In the genomic region with DNA sequence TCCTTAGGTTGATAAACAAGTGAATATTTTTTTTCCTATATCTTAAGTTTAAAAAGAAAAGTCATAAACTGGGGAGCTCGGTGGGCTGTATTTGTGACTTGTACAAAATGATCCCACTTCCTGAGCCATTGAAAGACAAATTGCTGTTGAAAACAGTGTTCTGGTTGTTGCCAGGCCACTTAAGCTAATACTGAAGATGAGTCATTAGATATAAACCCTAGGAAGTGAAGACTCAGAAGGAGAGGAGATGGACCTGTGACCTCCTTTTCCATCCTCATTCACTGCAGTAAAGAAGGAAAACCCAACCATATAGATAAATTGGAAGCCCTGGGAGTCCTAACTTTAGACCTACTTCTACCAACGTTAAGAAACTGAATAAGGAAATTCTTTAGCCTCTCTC, we compare ENCODE assay signal across 2 cellular contexts.
TF ChIP-seq lines count a peak whose summit lies in the region.

No MANE protein-coding gene starts in this region.

TF ChIP-seq in HCT116, 20 proteins besides CTCF, POLR2A, EP300 and RAD21 (continued from another document):
- TF ChIP-seq, protein P1, sequence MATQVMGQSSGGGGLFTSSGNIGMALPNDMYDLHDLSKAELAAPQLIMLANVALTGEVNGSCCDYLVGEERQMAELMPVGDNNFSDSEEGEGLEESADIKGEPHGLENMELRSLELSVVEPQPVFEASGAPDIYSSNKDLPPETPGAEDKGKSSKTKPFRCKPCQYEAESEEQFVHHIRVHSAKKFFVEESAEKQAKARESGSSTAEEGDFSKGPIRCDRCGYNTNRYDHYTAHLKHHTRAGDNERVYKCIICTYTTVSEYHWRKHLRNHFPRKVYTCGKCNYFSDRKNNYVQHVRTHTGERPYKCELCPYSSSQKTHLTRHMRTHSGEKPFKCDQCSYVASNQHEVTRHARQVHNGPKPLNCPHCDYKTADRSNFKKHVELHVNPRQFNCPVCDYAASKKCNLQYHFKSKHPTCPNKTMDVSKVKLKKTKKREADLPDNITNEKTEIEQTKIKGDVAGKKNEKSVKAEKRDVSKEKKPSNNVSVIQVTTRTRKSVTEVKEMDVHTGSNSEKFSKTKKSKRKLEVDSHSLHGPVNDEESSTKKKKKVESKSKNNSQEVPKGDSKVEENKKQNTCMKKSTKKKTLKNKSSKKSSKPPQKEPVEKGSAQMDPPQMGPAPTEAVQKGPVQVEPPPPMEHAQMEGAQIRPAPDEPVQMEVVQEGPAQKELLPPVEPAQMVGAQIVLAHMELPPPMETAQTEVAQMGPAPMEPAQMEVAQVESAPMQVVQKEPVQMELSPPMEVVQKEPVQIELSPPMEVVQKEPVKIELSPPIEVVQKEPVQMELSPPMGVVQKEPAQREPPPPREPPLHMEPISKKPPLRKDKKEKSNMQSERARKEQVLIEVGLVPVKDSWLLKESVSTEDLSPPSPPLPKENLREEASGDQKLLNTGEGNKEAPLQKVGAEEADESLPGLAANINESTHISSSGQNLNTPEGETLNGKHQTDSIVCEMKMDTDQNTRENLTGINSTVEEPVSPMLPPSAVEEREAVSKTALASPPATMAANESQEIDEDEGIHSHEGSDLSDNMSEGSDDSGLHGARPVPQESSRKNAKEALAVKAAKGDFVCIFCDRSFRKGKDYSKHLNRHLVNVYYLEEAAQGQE (IDR thresholded peaks at IDR 0.05; ENCODE audit: low read depth): no peak
- no peak for TF ChIP-seq EZH2 (IDR thresholded peaks at IDR 0.05)
- TF ChIP-seq EZH2phosphoT487 (IDR thresholded peaks at IDR 0.05; ENCODE audit: borderline replicate concordance): no peak
- peak; percentile 59; the same call in 1 of the 2 replicates for TF ChIP-seq CBX3 (IDR thresholded peaks at IDR 0.05; ENCODE audit: low read depth)
- no peak for TF ChIP-seq ELF1 (IDR thresholded peaks at IDR 0.05; ENCODE audit: borderline replicate concordance, low read depth)
- TF ChIP-seq, protein P2, sequence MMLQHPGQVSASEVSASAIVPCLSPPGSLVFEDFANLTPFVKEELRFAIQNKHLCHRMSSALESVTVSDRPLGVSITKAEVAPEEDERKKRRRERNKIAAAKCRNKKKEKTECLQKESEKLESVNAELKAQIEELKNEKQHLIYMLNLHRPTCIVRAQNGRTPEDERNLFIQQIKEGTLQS (IDR thresholded peaks at IDR 0.05): no peak
- no peak for TF ChIP-seq ZFX (IDR thresholded peaks at IDR 0.05)
- peak; percentile 66 for TF ChIP-seq SP1 (IDR thresholded peaks at IDR 0.05; ENCODE audit: low read depth)
- TF ChIP-seq EGR1 (IDR thresholded peaks at IDR 0.05; ENCODE audit: low read depth): no peak
- TF ChIP-seq CEBPB (IDR thresholded peaks at IDR 0.05; ENCODE audit: low read depth): peak; percentile 32
- TF ChIP-seq, protein P3, sequence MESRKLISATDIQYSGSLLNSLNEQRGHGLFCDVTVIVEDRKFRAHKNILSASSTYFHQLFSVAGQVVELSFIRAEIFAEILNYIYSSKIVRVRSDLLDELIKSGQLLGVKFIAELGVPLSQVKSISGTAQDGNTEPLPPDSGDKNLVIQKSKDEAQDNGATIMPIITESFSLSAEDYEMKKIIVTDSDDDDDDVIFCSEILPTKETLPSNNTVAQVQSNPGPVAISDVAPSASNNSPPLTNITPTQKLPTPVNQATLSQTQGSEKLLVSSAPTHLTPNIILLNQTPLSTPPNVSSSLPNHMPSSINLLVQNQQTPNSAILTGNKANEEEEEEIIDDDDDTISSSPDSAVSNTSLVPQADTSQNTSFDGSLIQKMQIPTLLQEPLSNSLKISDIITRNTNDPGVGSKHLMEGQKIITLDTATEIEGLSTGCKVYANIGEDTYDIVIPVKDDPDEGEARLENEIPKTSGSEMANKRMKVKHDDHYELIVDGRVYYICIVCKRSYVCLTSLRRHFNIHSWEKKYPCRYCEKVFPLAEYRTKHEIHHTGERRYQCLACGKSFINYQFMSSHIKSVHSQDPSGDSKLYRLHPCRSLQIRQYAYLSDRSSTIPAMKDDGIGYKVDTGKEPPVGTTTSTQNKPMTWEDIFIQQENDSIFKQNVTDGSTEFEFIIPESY (IDR thresholded peaks at IDR 0.05; ENCODE audit: extremely low read depth, insufficient replicate concordance, low read length): no peak
- TF ChIP-seq, protein P4, sequence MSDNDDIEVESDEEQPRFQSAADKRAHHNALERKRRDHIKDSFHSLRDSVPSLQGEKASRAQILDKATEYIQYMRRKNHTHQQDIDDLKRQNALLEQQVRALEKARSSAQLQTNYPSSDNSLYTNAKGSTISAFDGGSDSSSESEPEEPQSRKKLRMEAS (IDR thresholded peaks at IDR 0.05): 0 out of 2 replicates have a peak, but pooled peaks have one; percentile 15
- TF ChIP-seq TCF7L2 (IDR thresholded peaks at IDR 0.05; ENCODE audit: borderline replicate concordance, extremely low read depth, insufficient read depth, insufficient read length): no peak
- no peak for TF ChIP-seq SRF (IDR thresholded peaks at IDR 0.05; ENCODE audit: low read depth)
- peak; percentile 75 for TF ChIP-seq JUND (IDR thresholded peaks at IDR 0.05)
- TF ChIP-seq ZNF274 (IDR thresholded peaks at IDR 0.05; ENCODE audit: low read depth, low read length): no peak

TF ChIP-seq in SK-N-SH, 30 proteins besides CTCF, POLR2A, EP300 and RAD21 (continued from another document):
- TF ChIP-seq, protein P5, sequence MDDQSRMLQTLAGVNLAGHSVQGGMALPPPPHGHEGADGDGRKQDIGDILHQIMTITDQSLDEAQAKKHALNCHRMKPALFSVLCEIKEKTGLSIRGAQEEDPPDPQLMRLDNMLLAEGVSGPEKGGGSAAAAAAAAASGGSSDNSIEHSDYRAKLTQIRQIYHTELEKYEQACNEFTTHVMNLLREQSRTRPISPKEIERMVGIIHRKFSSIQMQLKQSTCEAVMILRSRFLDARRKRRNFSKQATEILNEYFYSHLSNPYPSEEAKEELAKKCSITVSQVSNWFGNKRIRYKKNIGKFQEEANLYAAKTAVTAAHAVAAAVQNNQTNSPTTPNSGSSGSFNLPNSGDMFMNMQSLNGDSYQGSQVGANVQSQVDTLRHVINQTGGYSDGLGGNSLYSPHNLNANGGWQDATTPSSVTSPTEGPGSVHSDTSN (IDR thresholded peaks at IDR 0.05): peak; percentile 88
- TF ChIP-seq, protein P1 (IDR thresholded peaks at IDR 0.05; ENCODE audit: low read depth, low read length): no peak
- TF ChIP-seq, protein P6, sequence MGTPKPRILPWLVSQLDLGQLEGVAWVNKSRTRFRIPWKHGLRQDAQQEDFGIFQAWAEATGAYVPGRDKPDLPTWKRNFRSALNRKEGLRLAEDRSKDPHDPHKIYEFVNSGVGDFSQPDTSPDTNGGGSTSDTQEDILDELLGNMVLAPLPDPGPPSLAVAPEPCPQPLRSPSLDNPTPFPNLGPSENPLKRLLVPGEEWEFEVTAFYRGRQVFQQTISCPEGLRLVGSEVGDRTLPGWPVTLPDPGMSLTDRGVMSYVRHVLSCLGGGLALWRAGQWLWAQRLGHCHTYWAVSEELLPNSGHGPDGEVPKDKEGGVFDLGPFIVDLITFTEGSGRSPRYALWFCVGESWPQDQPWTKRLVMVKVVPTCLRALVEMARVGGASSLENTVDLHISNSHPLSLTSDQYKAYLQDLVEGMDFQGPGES (IDR thresholded peaks at IDR 0.05; ENCODE audit: low read depth, low read length): no peak
- 0 out of 2 replicates have a peak, but pooled peaks have one; percentile 14 for TF ChIP-seq ELF1 (IDR thresholded peaks at IDR 0.05)
- no peak for TF ChIP-seq MEF2A (IDR thresholded peaks at IDR 0.05; ENCODE audit: borderline replicate concordance, low read depth)
- TF ChIP-seq RXRA (IDR thresholded peaks at IDR 0.05; ENCODE audit: borderline replicate concordance, low read depth): peak; percentile 27; the same call in 1 of the 2 replicates
- TF ChIP-seq FOSL2 (IDR thresholded peaks at IDR 0.05; ENCODE audit: borderline replicate concordance, low read depth): peak; percentile 84
- TF ChIP-seq TCF12 (IDR thresholded peaks at IDR 0.05): peak; percentile 71
- no peak for TF ChIP-seq TEAD4 (IDR thresholded peaks at IDR 0.05; ENCODE audit: borderline replicate concordance, insufficient read depth)
- peak; percentile 76 for TF ChIP-seq JUND (IDR thresholded peaks at IDR 0.05)
- no peak for TF ChIP-seq RCOR1 (IDR thresholded peaks at IDR 0.05; ENCODE audit: low read length)
- no peak for TF ChIP-seq FOXJ3 (CRISPR knock-in tag; IDR thresholded peaks at IDR 0.05)
- TF ChIP-seq FOXM1 (IDR thresholded peaks at IDR 0.05; ENCODE audit: low read depth): 0 out of 2 replicates have a peak, but pooled peaks have one; percentile 12
- TF ChIP-seq, protein P3 (IDR thresholded peaks at IDR 0.05; ENCODE audit: borderline replicate concordance, low read depth): no peak
